Comparison of ENCODE assay signal across 11 cellular contexts in the genomic region with DNA sequence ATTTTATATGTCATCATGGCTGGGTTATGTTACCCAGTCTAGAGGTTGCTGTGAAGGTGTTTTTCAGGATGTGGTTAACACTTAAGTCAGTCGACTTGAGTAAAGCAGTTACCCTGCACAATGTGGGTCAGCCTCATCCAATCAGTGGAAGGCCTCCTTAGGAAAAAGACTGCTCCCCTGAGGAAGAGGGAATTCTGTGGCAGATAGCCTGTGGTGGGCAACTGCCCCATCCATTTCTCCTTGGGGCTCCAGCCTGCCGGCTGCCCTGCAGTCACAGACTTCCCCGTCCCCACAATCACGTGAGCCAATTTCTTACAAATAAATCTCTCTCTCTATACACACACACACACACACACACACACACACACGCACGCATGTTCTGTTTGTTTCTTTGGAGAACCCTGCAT. TPM values are rescaled to one million over a fixed set of nuclear protein-coding genes. Genes with fewer than 3 reads are reported as not detected.
DNase-seq lines count a peak whose midpoint lies in the region; ATAC-seq and TF ChIP-seq lines count a peak whose summit lies in the region.
"Had no signal": no experiment of that assay in that cellular context is flagged by ENCODE, and none has a peak within 500 bp of the region (broad histone marks: within the 10 kb centered on the region; RNA-seq: fewer than 3 reads in every experiment).

No MANE protein-coding gene starts in this region.

- peaks cover 59% of the 10 kb centered on the region for H3K4me1 Mint-ChIP-seq in activated T-helper 17 cell treated with anti-CD3 and anti-CD28 coated beads, Interleukin-2, amount 50 U/mL, for 72 hours

- H3K36me3 Mint-ChIP-seq in activated T-helper 17 cell treated with anti-CD3 and anti-CD28 coated beads, Interleukin-2, amount 50 U/mL, for 72 hours (ENCODE audit: low read depth): no peaks in the 10 kb centered on the region

- H3K27ac Mint-ChIP-seq in activated T-helper 17 cell treated with anti-CD3 and anti-CD28 coated beads, Interleukin-2, amount 50 U/mL, for 72 hours: peak overlapping the region; percentile 26

- H3K36me3 ChIP-seq in Peyer's patch (peaks cover 0 to 6% (median 0%) of the 10 kb centered on the region in 3 donors), thyroid gland (peaks cover 22 to 33% of the 10 kb centered on the region in 2 donors)

- peaks cover 12% of the 10 kb centered on the region for H3K9me3 Mint-ChIP-seq in activated T-helper 17 cell treated with anti-CD3 and anti-CD28 coated beads, Interleukin-2, amount 50 U/mL, for 72 hours

- WGBS in thyroid gland, 2 donors: 87 to 92% methylated on average over 6 of the region's 6 CpGs

- TF ChIP-seq POLR2A in Peyer's patch (IDR thresholded peaks at IDR 0.05) (no peak), thyroid gland (IDR thresholded peaks at IDR 0.05) (no peak)

- H3K27ac ChIP-seq in Peyer's patch: peak overlapping the region in 3 of 4 donors; percentile 40 to 64 (median 60)
- H3K27ac ChIP-seq in thyroid gland: no peak overlapping the region
- H3K27ac ChIP-seq: lower lobe of right lung, right atrium auricular region had no signal

- H3K27me3 ChIP-seq in Peyer's patch (no peaks in the 10 kb centered on the region), thyroid gland (no peaks in the 10 kb centered on the region)
- H3K27me3 ChIP-seq: right atrium auricular region had no signal

- no peaks in the 10 kb centered on the region for H3K27me3 Mint-ChIP-seq in activated T-helper 17 cell treated with anti-CD3 and anti-CD28 coated beads, Interleukin-2, amount 50 U/mL, for 72 hours

- no peak overlapping the region for H3K4me3 ChIP-seq in Peyer's patch
- no peak overlapping the region for H3K4me3 ChIP-seq in thyroid gland (replicated peaks in 1 of 3)
- H3K4me3 ChIP-seq: lower lobe of right lung, right atrium auricular region had no signal

- TF ChIP-seq CTCF in Peyer's patch (IDR thresholded peaks at IDR 0.05) (no peak), thyroid gland (IDR thresholded peaks at IDR 0.05) (no peak)

- ATAC-seq in GM21619 (IDR thresholded peaks at IDR 0.05; ENCODE audit: unreplicated experiment): peak; percentile 37
- peak; percentile 84 for ATAC-seq in activated T-helper 17 cell treated with anti-CD3 and anti-CD28 coated beads, Interleukin-2, amount 50 U/mL, for 72 hours (replicated peaks)
- no peak for ATAC-seq in HG02571 (IDR thresholded peaks at IDR 0.05; ENCODE audit: unreplicated experiment)
- no peak for ATAC-seq in SK-N-SH treated with all-trans-retinoic acid at 6 μM for 48 hours

- DNase-seq in Peyer's patch: peak in 1 of 3 donors; percentile 71
- peak; percentile 28 to 91 (median 74) for DNase-seq in stimulated activated naive CD4-positive, alpha-beta T cell (lab: John Stamatoyannopoulos, UW)
- no peak for DNase-seq in thyroid gland
- DNase-seq: GDM1, lower lobe of right lung, NCI-H226 had no signal

- H3K9me3 ChIP-seq in Peyer's patch (no peaks in the 10 kb centered on the region), thyroid gland (no peaks in the 10 kb centered on the region)
- H3K9me3 ChIP-seq: lower lobe of right lung, right atrium auricular region had no signal

- H3K4me1 ChIP-seq in Peyer's patch (no peaks in the 10 kb centered on the region), thyroid gland (no peaks in the 10 kb centered on the region)
- H3K4me1 ChIP-seq: lower lobe of right lung, right atrium auricular region had no signal

- intact Hi-C loops in thyroid gland (cut with DNase I): no loop called here

- H3K4me3 Mint-ChIP-seq in activated T-helper 17 cell treated with anti-CD3 and anti-CD28 coated beads, Interleukin-2, amount 50 U/mL, for 72 hours: peak overlapping the region; percentile 25

TF ChIP-seq in SK-N-SH treated with all-trans-retinoic acid at 6 μM for 48 hours, 23 proteins besides CTCF, POLR2A, EP300 and RAD21:
- TF ChIP-seq, protein P1, sequence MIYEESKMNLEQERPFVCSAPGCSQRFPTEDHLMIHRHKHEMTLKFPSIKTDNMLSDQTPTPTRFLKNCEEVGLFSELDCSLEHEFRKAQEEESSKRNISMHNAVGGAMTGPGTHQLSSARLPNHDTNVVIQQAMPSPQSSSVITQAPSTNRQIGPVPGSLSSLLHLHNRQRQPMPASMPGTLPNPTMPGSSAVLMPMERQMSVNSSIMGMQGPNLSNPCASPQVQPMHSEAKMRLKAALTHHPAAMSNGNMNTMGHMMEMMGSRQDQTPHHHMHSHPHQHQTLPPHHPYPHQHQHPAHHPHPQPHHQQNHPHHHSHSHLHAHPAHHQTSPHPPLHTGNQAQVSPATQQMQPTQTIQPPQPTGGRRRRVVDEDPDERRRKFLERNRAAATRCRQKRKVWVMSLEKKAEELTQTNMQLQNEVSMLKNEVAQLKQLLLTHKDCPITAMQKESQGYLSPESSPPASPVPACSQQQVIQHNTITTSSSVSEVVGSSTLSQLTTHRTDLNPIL (CRISPR knock-in tag; IDR thresholded peaks at IDR 0.05; ENCODE audit: low read depth): no peak
TF ChIP-seq in SK-N-SH treated with all-trans-retinoic acid at 6 μM for 48 hours: peak in this region for 0.

RNA-seq across cellular contexts. Expression of gene MPC1, which starts 34.5 kb away (rescaled TPM):
- total RNA-seq in Peyer's patch: 10 to 100 TPM; 45.6 to 75.3 (median 59.8) TPM
- total RNA-seq in activated T-helper 17 cell treated with anti-CD3 and anti-CD28 coated beads, Interleukin-2, amount 50 U/mL, for 72 hours: 10 to 100 TPM in 1 of 2 donors, 1 to 10 TPM in 1; 6.5 to 15.9 TPM
- total RNA-seq in thyroid gland: 100 to 1,000 TPM in 2 of 4 donors, 10 to 100 TPM in 2; 69.1 to 128 (median 103) TPM

Comparison
In these comparisons a context has a peak if more than half of its experiments do, and no peak if none do; other contexts are left out.
1. ATAC-seq: peak in GM21619 (single experiment) and activated T-helper 17 cell treated with anti-CD3 and anti-CD28 coated beads, Interleukin-2, amount 50 U/mL, for 72 hours (single experiment); none in HG02571 (single experiment) and SK-N-SH treated with all-trans-retinoic acid at 6 μM for 48 hours (single experiment).
2. DNase-seq: peak in stimulated activated naive CD4-positive, alpha-beta T cell (6 of 6); none in thyroid gland (0 of 2).
3. H3K27ac ChIP-seq: peak in Peyer's patch (3 of 4); none in thyroid gland (0 of 3).